ENCODE assay signal across 8 cellular contexts in the genomic region with DNA sequence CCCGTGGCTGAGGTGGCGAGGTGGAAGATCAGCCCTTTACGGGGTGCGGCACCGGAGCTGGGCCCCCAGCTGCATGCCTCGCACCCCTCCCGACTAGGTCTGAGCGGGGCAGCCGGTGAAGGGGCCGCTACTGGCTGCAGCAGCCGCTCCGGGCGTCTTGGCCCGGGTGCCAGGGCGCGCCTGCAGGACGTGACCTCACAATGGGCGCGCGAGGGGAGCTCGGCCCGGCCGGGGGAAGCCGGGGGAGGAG. TPM values are rescaled to one million over a fixed set of nuclear protein-coding genes. Genes with fewer than 3 reads are reported as not detected.
DNase-seq lines count a peak whose midpoint lies in the region; ATAC-seq and TF ChIP-seq lines count a peak whose summit lies in the region.

No MANE protein-coding gene starts in this region.

- DNase-seq in A673 (ENCODE audit: low spot score) (no peak), nephron progenitor cell (no peak), NCI-H1048 (lab: John Stamatoyannopoulos, UW) (no peak), OCI-M1 (lab: John Stamatoyannopoulos, UW) (no peak), inferior parietal cortex (ENCODE audit: extremely low spot score) (no peak)

- H3F3A ChIP-seq in OCI-LY1 (ENCODE audit: insufficient read depth, low read length): no peaks in the 10 kb centered on the region

- no peaks in the 10 kb centered on the region for H3K27me3 ChIP-seq in A673 (replicated peaks; ENCODE audit: insufficient read depth, low read depth, low read length, poor library complexity)
- no peaks in the 10 kb centered on the region for H3K27me3 ChIP-seq in OCI-LY1 (ENCODE audit: insufficient read depth, low read length)
- no peaks in the 10 kb centered on the region for H3K27me3 ChIP-seq in ectodermal cell (ENCODE audit: control insufficient read depth, insufficient read depth, low read length, poor library complexity, severe bottlenecking)

- H3K36me3 Mint-ChIP-seq in nephron progenitor cell (ENCODE audit: low read depth): peaks cover 23% of the 10 kb centered on the region

- peaks cover 38% of the 10 kb centered on the region for H3K4me1 ChIP-seq in A673 (ENCODE audit: insufficient read depth, low read length, poor library complexity, severe bottlenecking)
- H3K4me1 ChIP-seq in OCI-LY1 (ENCODE audit: insufficient read depth, low read length, severe bottlenecking): peaks cover 41% of the 10 kb centered on the region
- H3K4me1 ChIP-seq in ectodermal cell (ENCODE audit: control insufficient read depth, insufficient read depth, low read length): peaks cover 8% of the 10 kb centered on the region

- H3K9me3 Mint-ChIP-seq in nephron progenitor cell: no peaks in the 10 kb centered on the region

- WGBS in ectodermal cell, 2 experiments: 0% methylated on average over 24 of the region's 24 CpGs

- CTCF ChIA-PET in A673 (lab: Charles Lee): interaction anchor here (0.5 to 0.7 kb wide), 2 partner anchors 9 to 41 kb away, joined by 3 read pairs; no protein-coding TSS in a partner anchor

- POLR2A ChIA-PET in A673 (lab: Charles Lee; ENCODE audit: low non-redundant PET): no interaction called here

- no peaks in the 10 kb centered on the region; the same call in 1 of the 2 replicates for H4K20me1 ChIP-seq in OCI-LY1 (ENCODE audit: insufficient read depth, low read length)

- no TSS peak for BruUV-seq in A673 (replicated peaks; lab: Mats Ljungman, UMichigan)

- ATAC-seq in GM19467 (IDR thresholded peaks at IDR 0.05; ENCODE audit: unreplicated experiment): peak; percentile 19

- H3K9me3 ChIP-seq in A673 (ENCODE audit: low read depth, low read length, poor library complexity, severe bottlenecking) (no peaks in the 10 kb centered on the region), OCI-LY1 (ENCODE audit: low read length) (no peaks in the 10 kb centered on the region), ectodermal cell (ENCODE audit: control insufficient read depth, low read length) (no peaks in the 10 kb centered on the region)

- TF ChIP-seq CTCF in A673 (conservative IDR thresholded peaks at IDR 0.05; ENCODE audit: low read depth, low read length): no peak
- no peak for TF ChIP-seq CTCF in OCI-LY1 (IDR thresholded peaks at IDR 0.05; ENCODE audit: low read length)
- TF ChIP-seq CTCF in nephron progenitor cell (IDR thresholded peaks at IDR 0.05): no peak

- no peaks in the 10 kb centered on the region for H3K9me2 ChIP-seq in OCI-LY1 (ENCODE audit: low read depth, low read length)

- H3K4me1 Mint-ChIP-seq in nephron progenitor cell: peaks cover 59% of the 10 kb centered on the region

- peak overlapping the region; percentile 99 for H3K27ac ChIP-seq in A673 (ENCODE audit: low read depth, low read length, poor library complexity, severe bottlenecking)
- peak overlapping the region; percentile 47 for H3K27ac ChIP-seq in OCI-LY1 (ENCODE audit: low read depth, low read length, poor library complexity, severe bottlenecking)
- H3K27ac ChIP-seq in ectodermal cell (ENCODE audit: insufficient read depth, low read depth, low read length, poor library complexity, severe bottlenecking): peak overlapping the region; percentile 93

- H2AFZ ChIP-seq in OCI-LY1 (ENCODE audit: low read length): no peak overlapping the region

- H3K4me3 ChIP-seq in A673 (ENCODE audit: low read depth, low read length, poor library complexity, severe bottlenecking): peak overlapping the region; percentile 98
- peak overlapping the region; percentile 82 for H3K4me3 ChIP-seq in OCI-LY1 (ENCODE audit: low read depth, low read length, poor library complexity, severe bottlenecking)
- H3K4me3 ChIP-seq in ectodermal cell (ENCODE audit: insufficient read depth, low read depth, low read length): peak overlapping the region; percentile 98

- H3K4me2 ChIP-seq in OCI-LY1 (ENCODE audit: low read length): peak overlapping the region; percentile 100

- peak overlapping the region; percentile 96 for H3K4me3 Mint-ChIP-seq in nephron progenitor cell

- H3K9ac ChIP-seq in OCI-LY1 (ENCODE audit: low read length): peak overlapping the region; percentile 82

- H3K27ac Mint-ChIP-seq in nephron progenitor cell: peak overlapping the region; percentile 98

- H3K36me3 ChIP-seq in A673 (ENCODE audit: insufficient read depth, low read length, poor library complexity, severe bottlenecking) (peaks cover 21% of the 10 kb centered on the region), OCI-LY1 (ENCODE audit: insufficient read depth, low read length) (peaks cover 39% of the 10 kb centered on the region), ectodermal cell (ENCODE audit: control insufficient read depth, insufficient read depth, low read length) (peaks cover 9% of the 10 kb centered on the region)

- peaks cover 73% of the 10 kb centered on the region for H3K79me2 ChIP-seq in OCI-LY1 (ENCODE audit: insufficient read depth, low read length)

- no peaks in the 10 kb centered on the region for H3K27me3 Mint-ChIP-seq in nephron progenitor cell (ENCODE audit: low read depth, poor library complexity)

- intact Hi-C loops in A673 (cut with micrococcal nuclease; ENCODE audit: unreplicated experiment): no loop called here

RNA-seq across cellular contexts. Expression of a gene that starts 0.4 kb away (rescaled TPM):
- total RNA-seq in A673 (2021): 35.4 and 39.8 TPM in 2 replicates
- 28.7 TPM for polyA plus RNA-seq in ectodermal cell (2013, experiment 1 of 4)
- 26.9 TPM for polyA plus RNA-seq in ectodermal cell (2013, experiment 2 of 4)
- polyA plus RNA-seq in ectodermal cell (2013, experiment 3 of 4): 18.3 TPM
- polyA plus RNA-seq in ectodermal cell (2013, experiment 4 of 4): 21.0 TPM

RNA-seq across cellular contexts. Expression of a gene that starts 0.7 kb away (rescaled TPM):
- total RNA-seq in A673 (2021): 48.6 and 51.0 TPM in 2 replicates
- polyA plus RNA-seq in ectodermal cell (2013, experiment 1 of 4): 28.8 TPM
- polyA plus RNA-seq in ectodermal cell (2013, experiment 2 of 4): 32.2 TPM
- 31.8 TPM for polyA plus RNA-seq in ectodermal cell (2013, experiment 3 of 4)
- 51.8 TPM for polyA plus RNA-seq in ectodermal cell (2013, experiment 4 of 4)

RNA-seq across cellular contexts. Expression of a gene that starts 33.1 kb away (rescaled TPM):
- total RNA-seq in A673 (2021): 19.3 and 23.6 TPM in 2 replicates
- 4.6 TPM for polyA plus RNA-seq in ectodermal cell (2013, experiment 1 of 4)
- polyA plus RNA-seq in ectodermal cell (2013, experiment 2 of 4): 4.4 TPM
- polyA plus RNA-seq in ectodermal cell (2013, experiment 3 of 4): 3.9 TPM
- 3.8 TPM for polyA plus RNA-seq in ectodermal cell (2013, experiment 4 of 4)

RNA-seq across cellular contexts. Expression of a gene that starts 39.4 kb away (rescaled TPM):
- total RNA-seq in A673 (2021): 118 and 183 TPM in 2 replicates
- polyA plus RNA-seq in ectodermal cell (2013, experiment 1 of 4): 293 TPM
- 253 TPM for polyA plus RNA-seq in ectodermal cell (2013, experiment 2 of 4)
- 281 TPM for polyA plus RNA-seq in ectodermal cell (2013, experiment 3 of 4)
- polyA plus RNA-seq in ectodermal cell (2013, experiment 4 of 4): 303 TPM

Comparison
In these comparisons a context has a peak if more than half of its experiments do, and no peak if none do; other contexts are left out.
1. H3K27ac ChIP-seq: peak in every context shown above with its lines; median percentile 99 in A673; 93 in ectodermal cell; 47 in OCI-LY1.